In the genomic region with DNA sequence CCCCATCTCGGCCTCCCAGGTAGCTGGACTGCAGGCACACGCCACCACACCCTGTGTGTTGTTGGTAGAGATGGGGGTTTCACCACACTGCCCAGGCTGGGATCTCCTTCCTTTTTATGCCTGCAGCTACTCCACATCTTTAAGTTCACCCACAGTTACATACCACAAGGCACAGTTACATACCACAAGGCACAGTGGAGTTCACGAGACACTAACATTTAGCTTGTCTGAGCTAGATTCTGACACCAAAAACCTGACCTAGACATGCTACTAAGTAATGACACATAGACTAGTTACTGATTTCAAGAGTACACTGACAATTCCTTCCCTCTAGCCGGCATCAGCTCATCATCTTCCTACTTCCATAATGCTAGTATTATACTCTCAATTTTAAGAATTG, we compare ENCODE assay signal across 1 cellular context.
TF ChIP-seq lines count a peak whose summit lies in the region.

No MANE protein-coding gene starts in this region.

TF ChIP-seq in GM23338, 12 proteins besides CTCF, POLR2A, EP300 and RAD21:
- TF ChIP-seq JUNB (IDR thresholded peaks at IDR 0.05; ENCODE audit: unreplicated experiment) (no peak), ZNF331 (CRISPR knock-in tag; IDR thresholded peaks at IDR 0.05; ENCODE audit: low read depth) (no peak), EZH2 (IDR thresholded peaks at IDR 0.05; ENCODE audit: low read depth, unreplicated experiment) (no peak)
- TF ChIP-seq, protein P1, sequence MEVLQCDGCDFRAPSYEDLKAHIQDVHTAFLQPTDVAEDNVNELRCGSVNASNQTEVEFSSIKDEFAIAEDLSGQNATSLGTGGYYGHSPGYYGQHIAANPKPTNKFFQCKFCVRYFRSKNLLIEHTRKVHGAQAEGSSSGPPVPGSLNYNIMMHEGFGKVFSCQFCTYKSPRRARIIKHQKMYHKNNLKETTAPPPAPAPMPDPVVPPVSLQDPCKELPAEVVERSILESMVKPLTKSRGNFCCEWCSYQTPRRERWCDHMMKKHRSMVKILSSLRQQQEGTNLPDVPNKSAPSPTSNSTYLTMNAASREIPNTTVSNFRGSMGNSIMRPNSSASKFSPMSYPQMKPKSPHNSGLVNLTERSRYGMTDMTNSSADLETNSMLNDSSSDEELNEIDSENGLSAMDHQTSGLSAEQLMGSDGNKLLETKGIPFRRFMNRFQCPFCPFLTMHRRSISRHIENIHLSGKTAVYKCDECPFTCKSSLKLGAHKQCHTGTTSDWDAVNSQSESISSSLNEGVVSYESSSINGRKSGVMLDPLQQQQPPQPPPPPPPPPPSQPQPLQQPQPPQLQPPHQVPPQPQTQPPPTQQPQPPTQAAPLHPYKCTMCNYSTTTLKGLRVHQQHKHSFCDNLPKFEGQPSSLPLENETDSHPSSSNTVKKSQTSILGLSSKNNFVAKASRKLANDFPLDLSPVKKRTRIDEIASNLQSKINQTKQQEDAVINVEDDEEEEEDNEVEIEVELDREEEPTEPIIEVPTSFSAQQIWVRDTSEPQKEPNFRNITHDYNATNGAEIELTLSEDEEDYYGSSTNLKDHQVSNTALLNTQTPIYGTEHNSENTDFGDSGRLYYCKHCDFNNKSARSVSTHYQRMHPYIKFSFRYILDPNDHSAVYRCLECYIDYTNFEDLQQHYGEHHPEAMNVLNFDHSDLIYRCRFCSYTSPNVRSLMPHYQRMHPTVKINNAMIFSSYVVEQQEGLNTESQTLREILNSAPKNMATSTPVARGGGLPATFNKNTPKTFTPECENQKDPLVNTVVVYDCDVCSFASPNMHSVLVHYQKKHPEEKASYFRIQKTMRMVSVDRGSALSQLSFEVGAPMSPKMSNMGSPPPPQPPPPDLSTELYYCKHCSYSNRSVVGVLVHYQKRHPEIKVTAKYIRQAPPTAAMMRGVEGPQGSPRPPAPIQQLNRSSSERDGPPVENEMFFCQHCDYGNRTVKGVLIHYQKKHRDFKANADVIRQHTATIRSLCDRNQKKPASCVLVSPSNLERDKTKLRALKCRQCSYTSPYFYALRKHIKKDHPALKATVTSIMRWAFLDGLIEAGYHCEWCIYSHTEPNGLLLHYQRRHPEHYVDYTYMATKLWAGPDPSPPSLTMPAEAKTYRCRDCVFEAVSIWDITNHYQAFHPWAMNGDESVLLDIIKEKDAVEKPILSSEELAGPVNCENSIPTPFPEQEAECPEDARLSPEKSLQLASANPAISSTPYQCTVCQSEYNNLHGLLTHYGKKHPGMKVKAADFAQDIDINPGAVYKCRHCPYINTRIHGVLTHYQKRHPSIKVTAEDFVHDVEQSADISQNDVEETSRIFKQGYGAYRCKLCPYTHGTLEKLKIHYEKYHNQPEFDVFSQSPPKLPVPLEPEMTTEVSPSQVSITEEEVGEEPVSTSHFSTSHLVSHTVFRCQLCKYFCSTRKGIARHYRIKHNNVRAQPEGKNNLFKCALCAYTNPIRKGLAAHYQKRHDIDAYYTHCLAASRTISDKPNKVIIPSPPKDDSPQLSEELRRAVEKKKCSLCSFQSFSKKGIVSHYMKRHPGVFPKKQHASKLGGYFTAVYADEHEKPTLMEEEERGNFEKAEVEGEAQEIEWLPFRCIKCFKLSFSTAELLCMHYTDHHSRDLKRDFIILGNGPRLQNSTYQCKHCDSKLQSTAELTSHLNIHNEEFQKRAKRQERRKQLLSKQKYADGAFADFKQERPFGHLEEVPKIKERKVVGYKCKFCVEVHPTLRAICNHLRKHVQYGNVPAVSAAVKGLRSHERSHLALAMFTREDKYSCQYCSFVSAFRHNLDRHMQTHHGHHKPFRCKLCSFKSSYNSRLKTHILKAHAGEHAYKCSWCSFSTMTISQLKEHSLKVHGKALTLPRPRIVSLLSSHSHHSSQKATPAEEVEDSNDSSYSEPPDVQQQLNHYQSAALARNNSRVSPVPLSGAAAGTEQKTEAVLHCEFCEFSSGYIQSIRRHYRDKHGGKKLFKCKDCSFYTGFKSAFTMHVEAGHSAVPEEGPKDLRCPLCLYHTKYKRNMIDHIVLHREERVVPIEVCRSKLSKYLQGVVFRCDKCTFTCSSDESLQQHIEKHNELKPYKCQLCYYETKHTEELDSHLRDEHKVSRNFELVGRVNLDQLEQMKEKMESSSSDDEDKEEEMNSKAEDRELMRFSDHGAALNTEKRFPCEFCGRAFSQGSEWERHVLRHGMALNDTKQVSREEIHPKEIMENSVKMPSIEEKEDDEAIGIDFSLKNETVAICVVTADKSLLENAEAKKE (CRISPR knock-in tag; IDR thresholded peaks at IDR 0.05) = no peak
